In genomic region chr20:1806456-1806855, GRCh38 we compare ENCODE assay signal across 1 cellular context.
TF ChIP-seq lines count a peak whose summit lies in the region.

No MANE protein-coding gene starts in this region.

TF ChIP-seq in GM23338, 12 proteins besides CTCF, POLR2A, EP300 and RAD21 (continued from another document):
- TF ChIP-seq ZNF462 (CRISPR knock-in tag; IDR thresholded peaks at IDR 0.05) = no peak
- no peak for TF ChIP-seq EZH2 (IDR thresholded peaks at IDR 0.05; ENCODE audit: low read depth, unreplicated experiment)
- no peak for TF ChIP-seq ETS1 (IDR thresholded peaks at IDR 0.05)
- no peak for TF ChIP-seq ZNF331 (CRISPR knock-in tag; IDR thresholded peaks at IDR 0.05; ENCODE audit: low read depth)
- TF ChIP-seq EZH2phosphoT487 (IDR thresholded peaks at IDR 0.05; ENCODE audit: unreplicated experiment) = no peak
- no peak for TF ChIP-seq REST (IDR thresholded peaks at IDR 0.05; ENCODE audit: unreplicated experiment)
- TF ChIP-seq STAT1 (IDR thresholded peaks at IDR 0.05; ENCODE audit: unreplicated experiment) = no peak
- TF ChIP-seq POLR2AphosphoS5 (IDR thresholded peaks at IDR 0.05; ENCODE audit: low read depth) = no peak
